8 cellular contexts compared by ENCODE assay signal in the genomic region with DNA sequence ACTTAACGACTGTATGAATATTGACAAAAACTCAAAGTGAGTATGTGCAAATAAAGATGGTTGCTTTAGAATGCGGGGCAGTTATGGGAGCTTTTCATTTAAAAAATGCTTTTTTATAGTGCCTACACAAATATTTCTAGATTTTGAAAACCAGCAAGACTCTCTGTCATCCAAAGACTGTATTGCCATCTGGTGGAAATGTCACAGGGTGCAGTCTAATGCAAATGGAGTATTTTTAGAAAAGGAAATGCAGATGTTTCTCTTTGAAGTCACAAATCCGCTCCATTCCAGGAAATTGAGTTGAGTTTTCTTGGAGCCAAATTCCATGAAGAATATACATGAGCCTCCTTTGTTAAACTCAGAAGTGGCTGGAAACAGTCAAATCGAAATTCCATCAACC. TPM values are rescaled to one million over a fixed set of nuclear protein-coding genes. Genes with fewer than 3 reads are reported as not detected.
DNase-seq lines count a peak whose midpoint lies in the region; TF ChIP-seq lines count a peak whose summit lies in the region.

No MANE protein-coding gene starts in this region.

- peaks cover 4 to 21% (median 10%) of the 10 kb centered on the region in 6 donors for H3K4me1 ChIP-seq in spleen

- H3K4me3 ChIP-seq in HL-60 (replicated peaks; ENCODE audit: insufficient read depth, low read length): no peak overlapping the region
- H3K4me3 ChIP-seq in spleen: no peak overlapping the region

- DNase-seq in NCI-H2171 treated with DMSO at 0.1 percent for 48 hours (lab: John Stamatoyannopoulos, UW): peak; percentile 2
- no peak for DNase-seq in NCI-H2171 (lab: John Stamatoyannopoulos, UW)
- DNase-seq in HL-60 (ENCODE audit: low read depth in 1 of 2, low spot score in 1 of 2): no peak
- DNase-seq in activated CD4-positive, alpha-beta T cell treated with anti-CD3 and anti-CD28 coated beads for 48 hours: peak; percentile 37
- DNase-seq in germinal center (ENCODE audit: low spot score): peak; percentile 9
- DNase-seq in spleen: no peak
- no peak for DNase-seq in activated T-cell treated with anti-CD3 and anti-CD28 coated beads, Interleukin-2, amount 50 U/mL, for 48 hours
- DNase-seq in activated T-helper 2 cell treated with anti-CD3 and anti-CD28 coated beads, Interferon-gamma antibody, Interleukin-2, Interleukin-4, amounts not matched to agents 10 μg/mL and 5 μg/mL and 100 μg/mL, durations not matched to agents 14 hours and 24 hours and 36 hours (ENCODE audit: low spot score): no peak

- no peaks in the 10 kb centered on the region for H3K36me3 ChIP-seq in spleen

- H3K4me1 Mint-ChIP-seq in activated T-helper 2 cell treated with anti-CD3 and anti-CD28 coated beads, Interferon-gamma antibody, Interleukin-2, Interleukin-4, amounts not matched to agents 10 μg/mL and 5 μg/mL and 100 μg/mL, durations not matched to agents 14 hours and 24 hours and 36 hours (ENCODE audit: low read depth): peaks cover 3% of the 10 kb centered on the region

- no peak for TF ChIP-seq POLR2A in spleen (IDR thresholded peaks at IDR 0.05)

- no peak overlapping the region for H3K4me3 Mint-ChIP-seq in activated T-helper 2 cell treated with anti-CD3 and anti-CD28 coated beads, Interferon-gamma antibody, Interleukin-2, Interleukin-4, amounts not matched to agents 10 μg/mL and 5 μg/mL and 100 μg/mL, durations not matched to agents 14 hours and 24 hours and 36 hours (ENCODE audit: low read depth)

- WGBS in spleen, 5 donors: 28 to 36% (median 31%) methylated on average over 4 of the region's 4 CpGs

- H3K9me3 Mint-ChIP-seq in activated T-helper 2 cell treated with anti-CD3 and anti-CD28 coated beads, Interferon-gamma antibody, Interleukin-2, Interleukin-4, amounts not matched to agents 10 μg/mL and 5 μg/mL and 100 μg/mL, durations not matched to agents 14 hours and 24 hours and 36 hours: no peaks in the 10 kb centered on the region

- TF ChIP-seq CTCF in HL-60 (IDR thresholded peaks at IDR 0.05; ENCODE audit: insufficient read depth, low read length) (peak; percentile 10), spleen (IDR thresholded peaks at IDR 0.05 in 8 of 11, conservative IDR thresholded peaks at IDR 0.05 in 3 of 11) (peak in 8 of 11 experiments; percentile 18 to 75 (median 56))

- H3K27me3 ChIP-seq in HL-60 (ENCODE audit: insufficient read depth, poor library complexity, severe bottlenecking) (peaks cover 13% of the 10 kb centered on the region), spleen (replicated peaks in 1 of 7) (peaks cover 3 to 36% (median 18%) of the 10 kb centered on the region in 7 donors)

- H3K9me3 ChIP-seq in spleen: no peaks in the 10 kb centered on the region

- H3K27me3 Mint-ChIP-seq in activated T-helper 2 cell treated with anti-CD3 and anti-CD28 coated beads, Interferon-gamma antibody, Interleukin-2, Interleukin-4, amounts not matched to agents 10 μg/mL and 5 μg/mL and 100 μg/mL, durations not matched to agents 14 hours and 24 hours and 36 hours (ENCODE audit: low read depth): peaks cover 33% of the 10 kb centered on the region

- H3K27ac ChIP-seq in HL-60 (replicated peaks): no peak overlapping the region
- H3K27ac ChIP-seq in spleen: no peak overlapping the region

- no peaks in the 10 kb centered on the region for H3K36me3 Mint-ChIP-seq in activated T-helper 2 cell treated with anti-CD3 and anti-CD28 coated beads, Interferon-gamma antibody, Interleukin-2, Interleukin-4, amounts not matched to agents 10 μg/mL and 5 μg/mL and 100 μg/mL, durations not matched to agents 14 hours and 24 hours and 36 hours (ENCODE audit: low read depth)

- H3K27ac Mint-ChIP-seq in activated T-helper 2 cell treated with anti-CD3 and anti-CD28 coated beads, Interferon-gamma antibody, Interleukin-2, Interleukin-4, amounts not matched to agents 10 μg/mL and 5 μg/mL and 100 μg/mL, durations not matched to agents 14 hours and 24 hours and 36 hours: no peak overlapping the region

- intact Hi-C loops in spleen (cut with DNase I; ENCODE audit: low total_unique reads): no loop called here
- intact Hi-C loops in activated T-helper 2 cell treated with anti-CD3 and anti-CD28 coated beads, Interferon-gamma antibody, Interleukin-2, Interleukin-4, amounts not matched to agents 10 μg/mL and 5 μg/mL and 100 μg/mL, durations not matched to agents 14 hours and 24 hours and 36 hours (cut with micrococcal nuclease): loop anchor here (1.0 to 2.0 kb wide), 2 partner anchors 23 to 433 kb away; no protein-coding TSS in a partner anchor

RNA-seq across cellular contexts. Expression of a gene that starts 2.3 kb away (rescaled TPM):
- total RNA-seq in spleen: 1 to 10 TPM in 2 of 7 donors, under 1 TPM in 3, not detected in 2; 0.34 to 1.9 (median 0.77) TPM
- polyA plus RNA-seq in spleen: 1 to 10 TPM in 1 of 3 donors, under 1 TPM in 1, not detected in 1; 0.23 to 1.2 TPM
- not detected in 2 replicates for total RNA-seq in activated T-helper 2 cell treated with anti-CD3 and anti-CD28 coated beads, Interferon-gamma antibody, Interleukin-2, Interleukin-4, amounts not matched to agents 10 μg/mL and 5 μg/mL and 100 μg/mL, durations not matched to agents 14 hours and 24 hours and 36 hours

RNA-seq across cellular contexts. Expression of a gene that starts 10.4 kb away (rescaled TPM):
- 10 to 100 TPM in 6 of 7 donors, 1 to 10 TPM in 1; 7.2 to 13.4 (median 10.8) TPM for total RNA-seq in spleen
- 10 to 100 TPM in 2 of 3 donors, 1 to 10 TPM in 1; 8.8 to 16.3 (median 10.8) TPM for polyA plus RNA-seq in spleen
- total RNA-seq in activated T-helper 2 cell treated with anti-CD3 and anti-CD28 coated beads, Interferon-gamma antibody, Interleukin-2, Interleukin-4, amounts not matched to agents 10 μg/mL and 5 μg/mL and 100 μg/mL, durations not matched to agents 14 hours and 24 hours and 36 hours: 9.9 TPM in 2 replicates

Comparison
In these comparisons a context has a peak if more than half of its experiments do, and no peak if none do; other contexts are left out.
1. DNase-seq: peak in NCI-H2171 treated with DMSO at 0.1 percent for 48 hours (single experiment), activated CD4-positive, alpha-beta T cell treated with anti-CD3 and anti-CD28 coated beads for 48 hours (single experiment) and germinal center (single experiment); none in NCI-H2171 (single experiment), HL-60 (0 of 2), spleen (single experiment), activated T-cell treated with anti-CD3 and anti-CD28 coated beads, Interleukin-2, amount 50 U/mL, for 48 hours (0 of 2) and activated T-helper 2 cell treated with anti-CD3 and anti-CD28 coated beads, Interferon-gamma antibody, Interleukin-2, Interleukin-4, amounts not matched to agents 10 μg/mL and 5 μg/mL and 100 μg/mL, durations not matched to agents 14 hours and 24 hours and 36 hours (single experiment).